9 cellular contexts compared by ENCODE assay signal in the genomic region with DNA sequence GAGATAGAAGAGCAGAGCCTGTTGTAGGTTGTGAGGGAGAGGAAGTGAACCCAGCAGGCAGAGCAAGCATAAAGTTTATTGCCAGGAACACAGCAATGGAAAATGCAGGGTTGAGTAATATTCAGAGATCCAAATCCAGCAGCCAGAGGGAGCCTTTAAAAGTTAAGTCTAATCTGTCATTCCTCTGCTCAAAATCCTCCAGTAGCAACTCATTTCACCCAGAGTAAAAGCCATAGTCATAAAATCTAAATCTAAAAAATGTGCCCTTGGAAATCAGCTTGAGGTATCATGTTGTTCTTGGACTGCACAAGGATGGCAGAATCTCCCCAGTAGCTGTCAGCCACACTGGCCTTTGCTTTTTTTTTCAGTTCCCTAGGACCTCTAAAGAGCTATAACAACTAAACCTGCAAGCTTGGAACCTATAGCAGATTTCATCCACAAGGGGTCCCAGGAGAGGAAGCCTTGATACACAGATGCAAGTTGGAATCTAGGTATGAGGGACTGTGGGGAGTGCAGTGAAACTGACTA.
DNase-seq lines count a peak whose midpoint lies in the region; ATAC-seq and TF ChIP-seq lines count a peak whose summit lies in the region.
"Had no signal": no experiment of that assay in that cellular context is flagged by ENCODE, and none has a peak within 500 bp of the region (broad histone marks: within the 10 kb centered on the region; RNA-seq: fewer than 3 reads in every experiment).

No MANE protein-coding gene starts in this region.

- no peak overlapping the region for H3K27ac ChIP-seq in OCI-LY7 (ENCODE audit: low read depth, low read length, poor library complexity, severe bottlenecking)

- peak; percentile 55 for DNase-seq in Calu3
- peak; percentile 62 for DNase-seq in OCI-LY7 (ENCODE audit: low spot score)
- peak; percentile 59 for DNase-seq in fibroblast of the conjunctiva (ENCODE audit: low read depth)
- DNase-seq in progenitor cell of endocrine pancreas (ENCODE audit: low spot score, unreplicated experiment): peak; percentile 20
- DNase-seq in effector CD4-positive, alpha-beta T cell: no peak
- DNase-seq in activated T-helper 1 cell treated with anti-CD3 and anti-CD28 coated beads, Interleukin-12 subunit alpha, Interleukin-12 subunit beta, Interleukin-2, Interleukin-4 antibody, amounts not matched to agents 30 ng/mL and 10 ng/mL and 1 ng/mL, durations not matched to agents 14 hours and 24 hours and 36 hours (ENCODE audit: low spot score): no peak
- DNase-seq in stimulated activated effector memory CD8-positive, alpha-beta T cell treated with anti-CD3 and anti-CD28 coated beads, Interleukin-12 subunit alpha, Interleukin-12 subunit beta, amount 100 ng/mL, for 72 hours (ENCODE audit: low spot score in 2 of 2): no peak

- BruUV-seq in Calu3 (replicated peaks; lab: Mats Ljungman, UMichigan) (no TSS peak), OCI-LY7 (replicated peaks; lab: Mats Ljungman, UMichigan) (no TSS peak)

- H4K20me1 ChIP-seq in OCI-LY7 (ENCODE audit: insufficient read depth, low read length): no peaks in the 10 kb centered on the region

- no peaks in the 10 kb centered on the region for H3K79me2 ChIP-seq in OCI-LY7 (ENCODE audit: insufficient read depth, low read depth, low read length)

- H3K9me3 Mint-ChIP-seq in Calu3 (ENCODE audit: low read depth, unreplicated experiment) (no peaks in the 10 kb centered on the region), progenitor cell of endocrine pancreas (ENCODE audit: low read depth) (no peaks in the 10 kb centered on the region)
- H3K9me3 Mint-ChIP-seq in activated T-helper 1 cell treated with anti-CD3 and anti-CD28 coated beads, Interleukin-12 subunit alpha, Interleukin-12 subunit beta, Interleukin-2, Interleukin-4 antibody, amounts not matched to agents 30 ng/mL and 10 ng/mL and 1 ng/mL, durations not matched to agents 14 hours and 24 hours and 36 hours: no peaks in the 10 kb centered on the region
- no peaks in the 10 kb centered on the region for H3K9me3 Mint-ChIP-seq in stimulated activated effector memory CD8-positive, alpha-beta T cell treated with anti-CD3 and anti-CD28 coated beads, Interleukin-12 subunit alpha, Interleukin-12 subunit beta, amount 100 ng/mL, for 72 hours
- H3K9me3 Mint-ChIP-seq: IgD-negative memory B cell had no signal

- H3K4me1 ChIP-seq in OCI-LY7 (ENCODE audit: insufficient read depth, low read length, poor library complexity, severe bottlenecking): no peaks in the 10 kb centered on the region

- no peaks in the 10 kb centered on the region for H3K27me3 Mint-ChIP-seq in Calu3 (ENCODE audit: unreplicated experiment)
- no peaks in the 10 kb centered on the region for H3K27me3 Mint-ChIP-seq in progenitor cell of endocrine pancreas
- peaks cover 6% of the 10 kb centered on the region for H3K27me3 Mint-ChIP-seq in activated T-helper 1 cell treated with anti-CD3 and anti-CD28 coated beads, Interleukin-12 subunit alpha, Interleukin-12 subunit beta, Interleukin-2, Interleukin-4 antibody, amounts not matched to agents 30 ng/mL and 10 ng/mL and 1 ng/mL, durations not matched to agents 14 hours and 24 hours and 36 hours (ENCODE audit: insufficient read depth)
- H3K27me3 Mint-ChIP-seq: IgD-negative memory B cell had no signal

- H3K27ac Mint-ChIP-seq in Calu3 (ENCODE audit: unreplicated experiment): no peak overlapping the region
- H3K27ac Mint-ChIP-seq in progenitor cell of endocrine pancreas: no peak overlapping the region
- no peak overlapping the region for H3K27ac Mint-ChIP-seq in activated T-helper 1 cell treated with anti-CD3 and anti-CD28 coated beads, Interleukin-12 subunit alpha, Interleukin-12 subunit beta, Interleukin-2, Interleukin-4 antibody, amounts not matched to agents 30 ng/mL and 10 ng/mL and 1 ng/mL, durations not matched to agents 14 hours and 24 hours and 36 hours
- no peak overlapping the region for H3K27ac Mint-ChIP-seq in stimulated activated effector memory CD8-positive, alpha-beta T cell treated with anti-CD3 and anti-CD28 coated beads, Interleukin-12 subunit alpha, Interleukin-12 subunit beta, amount 100 ng/mL, for 72 hours
- H3K27ac Mint-ChIP-seq: IgD-negative memory B cell had no signal

- no peaks in the 10 kb centered on the region for H3K9me3 ChIP-seq in OCI-LY7 (ENCODE audit: low read length)

- TF ChIP-seq CTCF in Calu3 (IDR thresholded peaks at IDR 0.05; ENCODE audit: unreplicated experiment) (no peak), OCI-LY7 (conservative IDR thresholded peaks at IDR 0.05; ENCODE audit: low read length) (peak; percentile 82), progenitor cell of endocrine pancreas (IDR thresholded peaks at IDR 0.05; ENCODE audit: unreplicated experiment) (peak; percentile 74)

- CTCF ChIA-PET in Calu3 (lab: Charles Lee) (interaction anchor here (0.8 to 1.1 kb wide), 6 partner anchors 62 to 602 kb away, joined by 3 to 5 read pairs (median 3); a partner anchor contains a TSS), OCI-LY7 (lab: Charles Lee; ENCODE audit: unreplicated experiment) (no interaction called here)

- peaks cover 13% of the 10 kb centered on the region for H3K4me1 Mint-ChIP-seq in Calu3 (ENCODE audit: low read depth, unreplicated experiment)
- H3K4me1 Mint-ChIP-seq in progenitor cell of endocrine pancreas (ENCODE audit: low read depth): peaks cover 45% of the 10 kb centered on the region
- no peaks in the 10 kb centered on the region for H3K4me1 Mint-ChIP-seq in activated T-helper 1 cell treated with anti-CD3 and anti-CD28 coated beads, Interleukin-12 subunit alpha, Interleukin-12 subunit beta, Interleukin-2, Interleukin-4 antibody, amounts not matched to agents 30 ng/mL and 10 ng/mL and 1 ng/mL, durations not matched to agents 14 hours and 24 hours and 36 hours (ENCODE audit: low read depth)
- no peaks in the 10 kb centered on the region for H3K4me1 Mint-ChIP-seq in stimulated activated effector memory CD8-positive, alpha-beta T cell treated with anti-CD3 and anti-CD28 coated beads, Interleukin-12 subunit alpha, Interleukin-12 subunit beta, amount 100 ng/mL, for 72 hours

- no peak overlapping the region for H2AFZ ChIP-seq in OCI-LY7 (ENCODE audit: low read length)

- H3K4me3 ChIP-seq in OCI-LY7 (ENCODE audit: low read depth, low read length, poor library complexity, severe bottlenecking): no peak overlapping the region

- H3K4me3 Mint-ChIP-seq in Calu3 (ENCODE audit: low read depth, unreplicated experiment): no peak overlapping the region
- no peak overlapping the region for H3K4me3 Mint-ChIP-seq in progenitor cell of endocrine pancreas (ENCODE audit: low read depth)
- no peak overlapping the region for H3K4me3 Mint-ChIP-seq in activated T-helper 1 cell treated with anti-CD3 and anti-CD28 coated beads, Interleukin-12 subunit alpha, Interleukin-12 subunit beta, Interleukin-2, Interleukin-4 antibody, amounts not matched to agents 30 ng/mL and 10 ng/mL and 1 ng/mL, durations not matched to agents 14 hours and 24 hours and 36 hours
- H3K4me3 Mint-ChIP-seq in stimulated activated effector memory CD8-positive, alpha-beta T cell treated with anti-CD3 and anti-CD28 coated beads, Interleukin-12 subunit alpha, Interleukin-12 subunit beta, amount 100 ng/mL, for 72 hours: no peak overlapping the region
- H3K4me3 Mint-ChIP-seq: IgD-negative memory B cell had no signal

- H3K36me3 ChIP-seq in OCI-LY7 (ENCODE audit: insufficient read depth, low read length): no peaks in the 10 kb centered on the region

- intact Hi-C loops in Calu3 (cut with micrococcal nuclease; ENCODE audit: unreplicated experiment) (loop anchor here (2.0 to 10.0 kb wide), 2 partner anchors 65 to 521 kb away; no protein-coding TSS in a partner anchor), OCI-LY7 (cut with micrococcal nuclease; ENCODE audit: unreplicated experiment) (no loop called here)
- intact Hi-C loops in activated T-helper 1 cell treated with anti-CD3 and anti-CD28 coated beads, Interleukin-12 subunit alpha, Interleukin-12 subunit beta, Interleukin-2, Interleukin-4 antibody, amounts not matched to agents 30 ng/mL and 10 ng/mL and 1 ng/mL, durations not matched to agents 14 hours and 24 hours and 36 hours (cut with micrococcal nuclease): no loop called here

- H3K36me3 Mint-ChIP-seq in Calu3 (ENCODE audit: insufficient read depth, unreplicated experiment): no peaks in the 10 kb centered on the region
- H3K36me3 Mint-ChIP-seq in progenitor cell of endocrine pancreas (ENCODE audit: insufficient read depth): no peaks in the 10 kb centered on the region
- no peaks in the 10 kb centered on the region for H3K36me3 Mint-ChIP-seq in activated T-helper 1 cell treated with anti-CD3 and anti-CD28 coated beads, Interleukin-12 subunit alpha, Interleukin-12 subunit beta, Interleukin-2, Interleukin-4 antibody, amounts not matched to agents 30 ng/mL and 10 ng/mL and 1 ng/mL, durations not matched to agents 14 hours and 24 hours and 36 hours (ENCODE audit: low read depth)
- H3K36me3 Mint-ChIP-seq in stimulated activated effector memory CD8-positive, alpha-beta T cell treated with anti-CD3 and anti-CD28 coated beads, Interleukin-12 subunit alpha, Interleukin-12 subunit beta, amount 100 ng/mL, for 72 hours: no peaks in the 10 kb centered on the region

- peak; percentile 73 for ATAC-seq in GM21619 (IDR thresholded peaks at IDR 0.05; ENCODE audit: unreplicated experiment)
- no peak for ATAC-seq in stimulated activated effector memory CD8-positive, alpha-beta T cell treated with anti-CD3 and anti-CD28 coated beads, Interleukin-12 subunit alpha, Interleukin-12 subunit beta, amount 100 ng/mL, for 72 hours

- no peaks in the 10 kb centered on the region for H3K9me2 ChIP-seq in OCI-LY7 (ENCODE audit: insufficient read depth, low read length)

- no peak overlapping the region for H3K4me2 ChIP-seq in OCI-LY7 (ENCODE audit: low read length)

- POLR2A ChIA-PET in OCI-LY7 (lab: Charles Lee): interaction anchor here (0.5 to 0.6 kb wide), 3 partner anchors 541 to 1932 kb away, joined by 3 to 5 read pairs (median 3); no protein-coding TSS in a partner anchor

Comparison
In these comparisons a context has a peak if more than half of its experiments do, and no peak if none do; other contexts are left out.
1. DNase-seq: peak in Calu3 (single experiment), OCI-LY7 (single experiment), fibroblast of the conjunctiva (single experiment) and progenitor cell of endocrine pancreas (single experiment); none in effector CD4-positive, alpha-beta T cell (single experiment), activated T-helper 1 cell treated with anti-CD3 and anti-CD28 coated beads, Interleukin-12 subunit alpha, Interleukin-12 subunit beta, Interleukin-2, Interleukin-4 antibody, amounts not matched to agents 30 ng/mL and 10 ng/mL and 1 ng/mL, durations not matched to agents 14 hours and 24 hours and 36 hours (single experiment) and stimulated activated effector memory CD8-positive, alpha-beta T cell treated with anti-CD3 and anti-CD28 coated beads, Interleukin-12 subunit alpha, Interleukin-12 subunit beta, amount 100 ng/mL, for 72 hours (0 of 2).